Comparison of ENCODE assay signal across 13 cellular contexts in genomic region chr17:4162366-4162765, GRCh38. TPM values are rescaled to one million over a fixed set of nuclear protein-coding genes. Genes with fewer than 3 reads are reported as not detected.
DNase-seq lines count a peak whose midpoint lies in the region; ATAC-seq and TF ChIP-seq lines count a peak whose summit lies in the region.
"Had no signal": no experiment of that assay in that cellular context is flagged by ENCODE, and none has a peak within 500 bp of the region (broad histone marks: within the 10 kb centered on the region; RNA-seq: fewer than 3 reads in every experiment).

No MANE protein-coding gene starts in this region.

- no peak overlapping the region for H3K4me3 ChIP-seq in mesenchymal stem cell (ENCODE audit: insufficient read depth in 1 of 2, low read depth in 1 of 2, low read length in 2 of 2)
- H3K4me3 ChIP-seq in tibial artery, result no peak overlapping the region
- H3K4me3 ChIP-seq: testis had no signal

- H4K8ac ChIP-seq in mesenchymal stem cell (ENCODE audit: low read length), result peak overlapping the region; percentile 45

- H3K27me3 Mint-ChIP-seq in activated T-cell treated with anti-CD3 and anti-CD28 coated beads, Interleukin-2, amount 50 U/mL, for 72 hours (ENCODE audit: low read depth), result no peaks in the 10 kb centered on the region
- H3K27me3 Mint-ChIP-seq in activated T-helper 1 cell treated with anti-CD3 and anti-CD28 coated beads, Interleukin-12 subunit alpha, Interleukin-12 subunit beta, Interleukin-2, Interleukin-4 antibody, amounts not matched to agents 30 ng/mL and 10 ng/mL and 1 ng/mL, durations not matched to agents 14 hours and 24 hours and 36 hours (ENCODE audit: insufficient read depth), result no peaks in the 10 kb centered on the region
- H3K27me3 Mint-ChIP-seq: activated naive CD4-positive, alpha-beta T cell treated with anti-CD3 and anti-CD28 coated beads, Interleukin-2, amount 10 ng/mL, durations not matched to agents 7 days and 5 days had no signal

- H2BK5ac ChIP-seq in mesenchymal stem cell (ENCODE audit: low read depth, low read length, poor library complexity, severe bottlenecking), result no peak overlapping the region

- H3K27me3 ChIP-seq in mesenchymal stem cell (ENCODE audit: control insufficient read depth in 1 of 2, insufficient read depth in 1 of 2, low read length in 2 of 2), result no peaks in the 10 kb centered on the region
- H3K27me3 ChIP-seq in tibial artery, result no peaks in the 10 kb centered on the region
- H3K27me3 ChIP-seq: testis had no signal

- H4K91ac ChIP-seq in mesenchymal stem cell (ENCODE audit: low read length), result no peak overlapping the region

- H3K4ac ChIP-seq in mesenchymal stem cell (ENCODE audit: low read depth in 1 of 2, low read length in 2 of 2), result no peak overlapping the region

- H2BK12ac ChIP-seq in mesenchymal stem cell (ENCODE audit: low read length in 2 of 2), result peak overlapping the region in 1 of 2 experiments; percentile 59

- H3K9me3 Mint-ChIP-seq in activated T-cell treated with anti-CD3 and anti-CD28 coated beads, Interleukin-2, amount 50 U/mL, for 72 hours, result no peaks in the 10 kb centered on the region
- no peaks in the 10 kb centered on the region for H3K9me3 Mint-ChIP-seq in activated T-helper 1 cell treated with anti-CD3 and anti-CD28 coated beads, Interleukin-12 subunit alpha, Interleukin-12 subunit beta, Interleukin-2, Interleukin-4 antibody, amounts not matched to agents 30 ng/mL and 10 ng/mL and 1 ng/mL, durations not matched to agents 14 hours and 24 hours and 36 hours
- H3K9me3 Mint-ChIP-seq: activated naive CD4-positive, alpha-beta T cell treated with anti-CD3 and anti-CD28 coated beads, Interleukin-2, amount 10 ng/mL, durations not matched to agents 7 days and 5 days had no signal

- H3K23ac ChIP-seq in mesenchymal stem cell (ENCODE audit: low read length in 2 of 2), result peak overlapping the region in 1 of 2 experiments; percentile 30

- H2BK120ac ChIP-seq in mesenchymal stem cell (ENCODE audit: low read depth, low read length), result no peak overlapping the region

- peak overlapping the region; percentile 36 for H3K27ac Mint-ChIP-seq in activated T-cell treated with anti-CD3 and anti-CD28 coated beads, Interleukin-2, amount 50 U/mL, for 72 hours
- peak overlapping the region; percentile 30 for H3K27ac Mint-ChIP-seq in activated T-helper 1 cell treated with anti-CD3 and anti-CD28 coated beads, Interleukin-12 subunit alpha, Interleukin-12 subunit beta, Interleukin-2, Interleukin-4 antibody, amounts not matched to agents 30 ng/mL and 10 ng/mL and 1 ng/mL, durations not matched to agents 14 hours and 24 hours and 36 hours

- peaks cover 9% of the 10 kb centered on the region for H3K79me1 ChIP-seq in mesenchymal stem cell (replicated peaks; ENCODE audit: low read length, poor library complexity, severe bottlenecking)

- no peak overlapping the region for H2AFZ ChIP-seq in mesenchymal stem cell (ENCODE audit: low read depth, low read length)

- H3K9me3 ChIP-seq in mesenchymal stem cell (ENCODE audit: control insufficient read depth, low read length), result no peaks in the 10 kb centered on the region
- no peaks in the 10 kb centered on the region for H3K9me3 ChIP-seq in tibial artery
- H3K9me3 ChIP-seq: testis had no signal

- TF ChIP-seq CTCF in tibial artery (IDR thresholded peaks at IDR 0.05), result no peak

- H2AK5ac ChIP-seq in mesenchymal stem cell (ENCODE audit: low read length, severe bottlenecking), result no peak overlapping the region

- H3K4me1 ChIP-seq in mesenchymal stem cell (ENCODE audit: control insufficient read depth, insufficient read depth, low read depth, low read length) (peaks cover 9% of the 10 kb centered on the region), tibial artery (peaks cover 0 to 36% (median 17%) of the 10 kb centered on the region in 4 donors)

- no peak overlapping the region for H3K14ac ChIP-seq in mesenchymal stem cell (ENCODE audit: low read length in 2 of 2)

- intact Hi-C loops in activated T-helper 1 cell treated with anti-CD3 and anti-CD28 coated beads, Interleukin-12 subunit alpha, Interleukin-12 subunit beta, Interleukin-2, Interleukin-4 antibody, amounts not matched to agents 30 ng/mL and 10 ng/mL and 1 ng/mL, durations not matched to agents 14 hours and 24 hours and 36 hours (cut with micrococcal nuclease), result no loop called here
- intact Hi-C loops in tibial artery (cut with DNase I; ENCODE audit: low total_unique reads), result no loop called here

- no peak overlapping the region for H3K9ac ChIP-seq in mesenchymal stem cell (ENCODE audit: low read length)

- H3K27ac ChIP-seq in mesenchymal stem cell (ENCODE audit: low read length, poor library complexity, severe bottlenecking), result no peak overlapping the region
- peak overlapping the region; percentile 64 to 71 for H3K27ac ChIP-seq in tibial artery

- peak; percentile 63 to 89 for ATAC-seq in activated T-cell treated with anti-CD3 and anti-CD28 coated beads, Interleukin-2, amount 50 U/mL, for 72 hours (replicated peaks in 1 of 2)

- H3K4me3 Mint-ChIP-seq in activated T-cell treated with anti-CD3 and anti-CD28 coated beads, Interleukin-2, amount 50 U/mL, for 72 hours, result no peak overlapping the region
- no peak overlapping the region for H3K4me3 Mint-ChIP-seq in activated T-helper 1 cell treated with anti-CD3 and anti-CD28 coated beads, Interleukin-12 subunit alpha, Interleukin-12 subunit beta, Interleukin-2, Interleukin-4 antibody, amounts not matched to agents 30 ng/mL and 10 ng/mL and 1 ng/mL, durations not matched to agents 14 hours and 24 hours and 36 hours
- H3K4me3 Mint-ChIP-seq: activated naive CD4-positive, alpha-beta T cell treated with anti-CD3 and anti-CD28 coated beads, Interleukin-2, amount 10 ng/mL, durations not matched to agents 7 days and 5 days had no signal

- H3K36me3 Mint-ChIP-seq in activated T-cell treated with anti-CD3 and anti-CD28 coated beads, Interleukin-2, amount 50 U/mL, for 72 hours (ENCODE audit: insufficient read depth in 2 of 2), result peaks cover 2 to 4% of the 10 kb centered on the region in 2 donors
- peaks cover 16% of the 10 kb centered on the region for H3K36me3 Mint-ChIP-seq in activated T-helper 1 cell treated with anti-CD3 and anti-CD28 coated beads, Interleukin-12 subunit alpha, Interleukin-12 subunit beta, Interleukin-2, Interleukin-4 antibody, amounts not matched to agents 30 ng/mL and 10 ng/mL and 1 ng/mL, durations not matched to agents 14 hours and 24 hours and 36 hours (ENCODE audit: low read depth)

- 83% methylated on average over 7 of the region's 7 CpGs for WGBS in mesenchymal stem cell

- H3K36me3 ChIP-seq in mesenchymal stem cell (ENCODE audit: control insufficient read depth in 1 of 2, insufficient read depth in 2 of 2, low read depth in 1 of 2, low read length in 2 of 2), result peaks cover 52 to 71% of the 10 kb centered on the region in 2 experiments
- H3K36me3 ChIP-seq in tibial artery, result peaks cover 10 to 51% (median 46%) of the 10 kb centered on the region in 3 donors

- peaks cover 9% of the 10 kb centered on the region for H3K4me1 Mint-ChIP-seq in activated T-cell treated with anti-CD3 and anti-CD28 coated beads, Interleukin-2, amount 50 U/mL, for 72 hours (ENCODE audit: low read depth)
- H3K4me1 Mint-ChIP-seq in activated T-helper 1 cell treated with anti-CD3 and anti-CD28 coated beads, Interleukin-12 subunit alpha, Interleukin-12 subunit beta, Interleukin-2, Interleukin-4 antibody, amounts not matched to agents 30 ng/mL and 10 ng/mL and 1 ng/mL, durations not matched to agents 14 hours and 24 hours and 36 hours (ENCODE audit: low read depth), result peaks cover 19% of the 10 kb centered on the region

- H3K18ac ChIP-seq in mesenchymal stem cell (ENCODE audit: low read depth in 1 of 2, low read length in 2 of 2), result peak overlapping the region; percentile 55 to 64

- peak; percentile 23 to 51 for DNase-seq in activated T-cell treated with anti-CD3 and anti-CD28 coated beads, Interleukin-2, amount 50 U/mL, for 72 hours
- no peak for DNase-seq in activated T-cell treated with anti-CD3 and anti-CD28 coated beads for 4 hours
- no peak for DNase-seq in activated T-helper 1 cell treated with anti-CD3 and anti-CD28 coated beads, Interleukin-12 subunit alpha, Interleukin-12 subunit beta, Interleukin-2, Interleukin-4 antibody, amounts not matched to agents 30 ng/mL and 10 ng/mL and 1 ng/mL, durations not matched to agents 14 hours and 24 hours and 36 hours (ENCODE audit: low spot score)
- DNase-seq in mesenchymal stem cell, result peak; percentile 15
- DNase-seq in tibial artery, result no peak
- DNase-seq in NOMO-1 treated with dmso at 0.1 percent for 144 hours (lab: John Stamatoyannopoulos, UW; ENCODE audit: unreplicated experiment), result no peak
- no peak for DNase-seq in SKM-1 treated with dmso at 0.1 percent for 144 hours (lab: John Stamatoyannopoulos, UW; ENCODE audit: unreplicated experiment)
- no peak for DNase-seq in activated CD4-positive, CD25-positive, alpha-beta regulatory T cell (lab: John Stamatoyannopoulos, UW)
- DNase-seq: activated naive CD4-positive, alpha-beta T cell treated with anti-CD3 and anti-CD28 coated beads, Interleukin-2, amount 10 ng/mL, durations not matched to agents 7 days and 5 days; effector CD4-positive, alpha-beta T cell; NCI-H1048; NK-92 treated with Interleukin-12 subunit alpha and Interleukin-12 subunit beta, amount 100 ng/mL, for 24 hours; testis had no signal

- no peak overlapping the region for H3K4me2 ChIP-seq in mesenchymal stem cell (ENCODE audit: low read length, poor library complexity, severe bottlenecking)

- H2BK15ac ChIP-seq in mesenchymal stem cell (ENCODE audit: low read depth, poor library complexity, severe bottlenecking), result peak overlapping the region; percentile 29

RNA-seq across cellular contexts. Expression of gene CYB5D2, which starts 19.4 kb away (rescaled TPM):
- total RNA-seq in activated T-cell treated with anti-CD3 and anti-CD28 coated beads, Interleukin-2, amount 50 U/mL, for 72 hours, result 10 to 100 TPM; 13.9 to 15.2 TPM
- total RNA-seq in activated T-helper 1 cell treated with anti-CD3 and anti-CD28 coated beads, Interleukin-12 subunit alpha, Interleukin-12 subunit beta, Interleukin-2, Interleukin-4 antibody, amounts not matched to agents 30 ng/mL and 10 ng/mL and 1 ng/mL, durations not matched to agents 14 hours and 24 hours and 36 hours, result 6.9 and 9.4 TPM in 2 replicates
- 12.4 TPM for polyA plus RNA-seq in mesenchymal stem cell (2013, experiment 1 of 2)
- polyA plus RNA-seq in mesenchymal stem cell (2013, experiment 2 of 2), result 12.4 TPM

RNA-seq across cellular contexts. Expression of gene ZZEF1, which starts 19.5 kb away (rescaled TPM):
- 10 to 100 TPM; 40.0 to 44.7 TPM for total RNA-seq in activated T-cell treated with anti-CD3 and anti-CD28 coated beads, Interleukin-2, amount 50 U/mL, for 72 hours
- total RNA-seq in activated T-helper 1 cell treated with anti-CD3 and anti-CD28 coated beads, Interleukin-12 subunit alpha, Interleukin-12 subunit beta, Interleukin-2, Interleukin-4 antibody, amounts not matched to agents 30 ng/mL and 10 ng/mL and 1 ng/mL, durations not matched to agents 14 hours and 24 hours and 36 hours, result 43.8 and 45.2 TPM in 2 replicates
- 10.0 TPM for polyA plus RNA-seq in mesenchymal stem cell (2013, experiment 1 of 2)
- polyA plus RNA-seq in mesenchymal stem cell (2013, experiment 2 of 2), result 9.8 TPM

Comparison
In these comparisons a context has a peak if more than half of its experiments do, and no peak if none do; other contexts are left out.
1. DNase-seq: peak in activated T-cell treated with anti-CD3 and anti-CD28 coated beads, Interleukin-2, amount 50 U/mL, for 72 hours (2 of 2) and mesenchymal stem cell (single experiment); none in activated T-cell treated with anti-CD3 and anti-CD28 coated beads for 4 hours (single experiment), activated T-helper 1 cell treated with anti-CD3 and anti-CD28 coated beads, Interleukin-12 subunit alpha, Interleukin-12 subunit beta, Interleukin-2, Interleukin-4 antibody, amounts not matched to agents 30 ng/mL and 10 ng/mL and 1 ng/mL, durations not matched to agents 14 hours and 24 hours and 36 hours (single experiment), tibial artery (0 of 2), NOMO-1 treated with dmso at 0.1 percent for 144 hours (single experiment), SKM-1 treated with dmso at 0.1 percent for 144 hours (single experiment) and activated CD4-positive, CD25-positive, alpha-beta regulatory T cell (0 of 4).